11 cellular contexts compared by ENCODE assay signal in the genomic region with DNA sequence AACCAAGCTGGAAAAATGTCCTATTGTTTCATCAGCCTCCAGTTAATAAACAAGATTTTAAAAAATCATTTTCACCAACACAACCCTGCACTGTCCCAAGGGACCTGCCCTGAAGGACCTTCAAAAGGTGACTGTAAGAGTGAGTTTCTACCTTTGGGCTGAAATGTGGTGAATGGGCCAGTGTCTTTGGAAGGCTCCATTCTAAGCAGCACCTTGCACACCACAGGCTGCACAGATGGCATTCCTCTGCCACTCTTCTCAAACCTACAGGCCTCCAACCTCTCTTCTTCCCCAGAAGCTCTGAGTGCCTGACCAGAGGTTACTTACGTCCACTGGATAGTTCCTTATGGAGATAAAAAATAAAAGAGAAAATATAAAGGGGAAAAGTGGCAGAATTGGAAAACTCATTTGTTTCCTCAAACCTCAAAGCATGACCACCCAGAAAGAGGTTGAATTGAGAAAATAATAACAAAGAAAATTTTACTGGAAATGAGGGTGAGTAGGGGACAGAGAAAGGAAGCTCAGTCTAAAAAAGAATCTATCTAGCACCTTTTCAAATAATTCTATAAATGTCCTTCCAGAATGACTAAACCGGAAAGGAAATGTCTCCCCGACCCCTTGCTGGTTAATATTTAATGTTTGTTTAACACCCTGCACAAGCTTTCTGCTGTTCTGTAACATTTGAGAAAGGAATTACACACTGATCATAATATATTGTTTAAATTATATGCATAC.
A peak's percentile ranks its signal among the peaks of the same experiment; 100 is the strongest.
DNase-seq lines count a peak whose midpoint lies in the region; ATAC-seq and TF ChIP-seq lines count a peak whose summit lies in the region.
"Had no signal": no experiment of that assay in that cellular context is flagged by ENCODE, and none has a peak within 500 bp of the region (broad histone marks: within the 10 kb centered on the region; RNA-seq: fewer than 3 reads in every experiment).

No MANE protein-coding gene starts in this region.

- H4K20me1 ChIP-seq in OCI-LY3 (ENCODE audit: insufficient read depth, low read length), result no peaks in the 10 kb centered on the region

- H3K27me3 ChIP-seq in OCI-LY3 (ENCODE audit: low read depth, low read length) (no peaks in the 10 kb centered on the region), dorsolateral prefrontal cortex (peaks cover 0 to 9% (median 0%) of the 10 kb centered on the region in 45 donors), endodermal cell (ENCODE audit: control insufficient read depth, insufficient read depth, low read length, poor library complexity, severe bottlenecking) (no peaks in the 10 kb centered on the region)

- H3K4me2 ChIP-seq in OCI-LY3 (ENCODE audit: low read length), result peak overlapping the region; percentile 42

- no peaks in the 10 kb centered on the region for H3K36me3 Mint-ChIP-seq in activated T-helper 17 cell treated with anti-CD3 and anti-CD28 coated beads, Interleukin-2, amount 50 U/mL, for 72 hours (ENCODE audit: low read depth)
- H3K36me3 Mint-ChIP-seq in endodermal cell (ENCODE audit: low read depth), result no peaks in the 10 kb centered on the region

- H3K9ac ChIP-seq in OCI-LY3 (ENCODE audit: low read length), result no peak overlapping the region
- H3K9ac ChIP-seq in endodermal cell (ENCODE audit: extremely low read depth, low read length, poor library complexity, severe bottlenecking), result no peak overlapping the region

- ATAC-seq in GM18505 (IDR thresholded peaks at IDR 0.05; ENCODE audit: unreplicated experiment) (peak; percentile 55), GM19452 (IDR thresholded peaks at IDR 0.05; ENCODE audit: unreplicated experiment) (peak; percentile 81), HG02943 (IDR thresholded peaks at IDR 0.05; ENCODE audit: low read depth, unreplicated experiment) (peak; percentile 82)
- ATAC-seq in activated T-helper 17 cell treated with anti-CD3 and anti-CD28 coated beads, Interleukin-2, amount 50 U/mL, for 72 hours (replicated peaks), result no peak
- ATAC-seq: mucosa of descending colon; stimulated activated naive CD8-positive, alpha-beta T cell treated with anti-CD3 and anti-CD28 coated beads, Interleukin-15, amount 100 ng/mL, for 72 hours had no signal

- H3K9me3 ChIP-seq in OCI-LY3 (ENCODE audit: insufficient read depth, low read length) (no peaks in the 10 kb centered on the region), endodermal cell (ENCODE audit: control insufficient read depth, low read length) (no peaks in the 10 kb centered on the region)
- H3K9me3 ChIP-seq: mucosa of descending colon had no signal

- peaks cover 24% of the 10 kb centered on the region for H3K27me3 Mint-ChIP-seq in activated T-helper 17 cell treated with anti-CD3 and anti-CD28 coated beads, Interleukin-2, amount 50 U/mL, for 72 hours
- H3K27me3 Mint-ChIP-seq in endodermal cell (ENCODE audit: insufficient read depth), result no peaks in the 10 kb centered on the region

- no peak overlapping the region for H3K27ac Mint-ChIP-seq in activated T-helper 17 cell treated with anti-CD3 and anti-CD28 coated beads, Interleukin-2, amount 50 U/mL, for 72 hours
- no peak overlapping the region for H3K27ac Mint-ChIP-seq in endodermal cell
- H3K27ac Mint-ChIP-seq: stimulated activated naive CD8-positive, alpha-beta T cell treated with anti-CD3 and anti-CD28 coated beads, Interleukin-15, amount 100 ng/mL, for 72 hours had no signal

- no peak for TF ChIP-seq POLR2A in GM18505 (IDR thresholded peaks at IDR 0.05; ENCODE audit: borderline replicate concordance, extremely low read depth, insufficient read depth, insufficient read length)

- no peaks in the 10 kb centered on the region for H3K4me1 Mint-ChIP-seq in activated T-helper 17 cell treated with anti-CD3 and anti-CD28 coated beads, Interleukin-2, amount 50 U/mL, for 72 hours
- H3K4me1 Mint-ChIP-seq in endodermal cell, result peaks cover 2% of the 10 kb centered on the region
- H3K4me1 Mint-ChIP-seq: stimulated activated naive CD8-positive, alpha-beta T cell treated with anti-CD3 and anti-CD28 coated beads, Interleukin-15, amount 100 ng/mL, for 72 hours had no signal

- no peaks in the 10 kb centered on the region for H3K9me3 Mint-ChIP-seq in activated T-helper 17 cell treated with anti-CD3 and anti-CD28 coated beads, Interleukin-2, amount 50 U/mL, for 72 hours
- H3K9me3 Mint-ChIP-seq in endodermal cell, result no peaks in the 10 kb centered on the region
- H3K9me3 Mint-ChIP-seq: stimulated activated naive CD8-positive, alpha-beta T cell treated with anti-CD3 and anti-CD28 coated beads, Interleukin-15, amount 100 ng/mL, for 72 hours had no signal

- peak overlapping the region; percentile 8 for H3K4me3 ChIP-seq in OCI-LY3 (ENCODE audit: low read length)
- H3K4me3 ChIP-seq in dorsolateral prefrontal cortex, result no peak overlapping the region
- H3K4me3 ChIP-seq in endodermal cell (ENCODE audit: low read length), result no peak overlapping the region
- H3K4me3 ChIP-seq: mucosa of descending colon had no signal

- intact Hi-C loops in dorsolateral prefrontal cortex (cut with DNase I), result no loop called here

- no peak overlapping the region for H3K4me3 Mint-ChIP-seq in activated T-helper 17 cell treated with anti-CD3 and anti-CD28 coated beads, Interleukin-2, amount 50 U/mL, for 72 hours
- no peak overlapping the region for H3K4me3 Mint-ChIP-seq in endodermal cell
- H3K4me3 Mint-ChIP-seq: stimulated activated naive CD8-positive, alpha-beta T cell treated with anti-CD3 and anti-CD28 coated beads, Interleukin-15, amount 100 ng/mL, for 72 hours had no signal

- H3K4me1 ChIP-seq in OCI-LY3 (ENCODE audit: low read length), result peaks cover 21% of the 10 kb centered on the region
- no peaks in the 10 kb centered on the region for H3K4me1 ChIP-seq in endodermal cell (ENCODE audit: control insufficient read depth, insufficient read depth, low read length)

- H2AFZ ChIP-seq in OCI-LY3 (ENCODE audit: low read depth, low read length), result no peak overlapping the region

- H3K36me3 ChIP-seq in OCI-LY3 (replicated peaks; ENCODE audit: low read depth, low read length) (no peaks in the 10 kb centered on the region), endodermal cell (ENCODE audit: control insufficient read depth, insufficient read depth, low read length) (no peaks in the 10 kb centered on the region)

- TF ChIP-seq CTCF in OCI-LY3 (IDR thresholded peaks at IDR 0.05; ENCODE audit: low read depth, low read length) (no peak), dorsolateral prefrontal cortex (IDR thresholded peaks at IDR 0.05 in 54 of 56, conservative IDR thresholded peaks at IDR 0.05 in 2 of 56; ENCODE audit: low read depth in 1 of 56, partially characterized antibody in 56 of 56) (no peak), endodermal cell (conservative IDR thresholded peaks at IDR 0.05) (no peak)

- WGBS in endodermal cell (ENCODE audit: insufficient coverage in 1 of 2, insufficient read length in 1 of 2), 2 experiments, result 100% methylated on average over 2 of the region's 3 CpGs; no CpG with 5 or more reads in 1 of the 2 experiments

- no peak for DNase-seq in stimulated activated CD4-positive, alpha-beta T cell treated with anti-CD3 and anti-CD28 coated beads, Interleukin-12 subunit alpha, Interleukin-12 subunit beta, amount 100 ng/mL, for 4 hours
- DNase-seq in dorsolateral prefrontal cortex, result no peak
- no peak for DNase-seq in endodermal cell
- DNase-seq: mucosa of descending colon; stimulated activated CD4-positive, alpha-beta T cell treated with anti-CD3 and anti-CD28 coated beads, Interleukin-4, amount 100 ng/mL, for 4 hours; stimulated activated naive CD8-positive, alpha-beta T cell treated with anti-CD3 and anti-CD28 coated beads, Interleukin-15, amount 100 ng/mL, for 72 hours had no signal

- no peak overlapping the region for H3K27ac ChIP-seq in OCI-LY3 (ENCODE audit: low read length)
- no peak overlapping the region for H3K27ac ChIP-seq in dorsolateral prefrontal cortex
- H3K27ac ChIP-seq in endodermal cell (ENCODE audit: low read depth, low read length), result no peak overlapping the region

- no peaks in the 10 kb centered on the region for H3K79me2 ChIP-seq in OCI-LY3 (ENCODE audit: low read length)
